In genomic region chr11:1886551-1886950, GRCh38 we compare ENCODE assay signal across 5 cellular contexts. TPM values are rescaled to one million over a fixed set of nuclear protein-coding genes. Genes with fewer than 3 reads are reported as not detected.
"Had no signal": no experiment of that assay in that cellular context is flagged by ENCODE, and none has a peak within 500 bp of the region (broad histone marks: within the 10 kb centered on the region; RNA-seq: fewer than 3 reads in every experiment).

No MANE protein-coding gene starts in this region.

RNA-seq across cellular contexts. Expression of gene PRR33, which starts 5.1 kb away (rescaled TPM):
- total RNA-seq: HepG2, HT1080, IMR-90, M059J had no signal
- polyA plus RNA-seq: HepG2, IMR-90 had no signal

RNA-seq across cellular contexts. Expression of gene TNNT3, which starts 33.0 kb away (rescaled TPM):
- total RNA-seq: HepG2, HT1080, IMR-90, M059J had no signal
- polyA plus RNA-seq: HepG2, IMR-90 had no signal

RNA-seq across cellular contexts. Expression of gene LSP1, which starts 33.7 kb away (rescaled TPM):
- total RNA-seq: IMR-90 had no signal
- polyA plus RNA-seq: IMR-90 had no signal

RNA-seq across cellular contexts. Expression of gene TNNI2, which starts 47.8 kb away (rescaled TPM):
- total RNA-seq: HT1080, IMR-90, M059J had no signal
- polyA plus RNA-seq: IMR-90 had no signal

RNA-seq across cellular contexts. Expression of gene SYT8, which starts 51.8 kb away (rescaled TPM):
- total RNA-seq: HT1080, IMR-90, M059J, Right ventricle myocardium inferior had no signal
- polyA plus RNA-seq: IMR-90 had no signal
